Comparison of ENCODE assay signal across 8 cellular contexts in genomic region chr5:96433066-96433447, GRCh38. TPM values are rescaled to one million over a fixed set of nuclear protein-coding genes. Genes with fewer than 3 reads are reported as not detected.
A peak's percentile ranks its signal among the peaks of the same experiment; 100 is the strongest.
DNase-seq lines count a peak whose midpoint lies in the region; ATAC-seq and TF ChIP-seq lines count a peak whose summit lies in the region.

Gene PCSK1 (minus strand): TSS chr5:96433248. CDS start chr5:96433042, 206 bp downstream.

- H3K9me3 ChIP-seq in breast epithelium (no peaks in the 10 kb centered on the region), mammary epithelial cell (replicated peaks; ENCODE audit: insufficient read depth, low read length) (no peaks in the 10 kb centered on the region), iPS-18c (ENCODE audit: control insufficient read depth, insufficient read depth, low read length) (no peaks in the 10 kb centered on the region), upper lobe of right lung (no peaks in the 10 kb centered on the region), Peyer's patch (no peaks in the 10 kb centered on the region)

- no peak within 1 kb of the TSS for H3K4me2 ChIP-seq in mammary epithelial cell (ENCODE audit: insufficient read depth, low read depth, low read length)

- TF ChIP-seq POLR2A in breast epithelium (IDR thresholded peaks at IDR 0.05): no peak
- TF ChIP-seq POLR2A in Peyer's patch (IDR thresholded peaks at IDR 0.05): no peak

- no peak within 1 kb of the TSS for H3K9ac ChIP-seq in mammary epithelial cell (ENCODE audit: insufficient read depth, low read length)

- H2AFZ ChIP-seq in mammary epithelial cell (ENCODE audit: low read depth, low read length): no peak within 1 kb of the TSS

- H3K27me3 ChIP-seq in breast epithelium: peaks cover 0 to 17% of the 10 kb centered on the region in 2 donors
- H3K27me3 ChIP-seq in mammary epithelial cell (ENCODE audit: insufficient read depth, low read length): peaks cover 30% of the 10 kb centered on the region
- H3K27me3 ChIP-seq in upper lobe of right lung: peaks cover 57% of the 10 kb centered on the region
- peaks cover 0 to 8% of the 10 kb centered on the region in 2 donors for H3K27me3 ChIP-seq in Peyer's patch

- H4K20me1 ChIP-seq in mammary epithelial cell (ENCODE audit: insufficient read depth, low read length): no peaks in the 10 kb centered on the region

- intact Hi-C loops in breast epithelium (cut with DNase I; ENCODE audit: low total_unique reads) (no loop called here), mammary epithelial cell (cut with micrococcal nuclease) (loop anchor here (10.0 kb wide), 1 partner anchor 578 kb away; no protein-coding TSS in a partner anchor), upper lobe of right lung (cut with DNase I) (no loop called here)

- H3K27ac ChIP-seq in breast epithelium: no peak within 1 kb of the TSS
- no peak within 1 kb of the TSS for H3K27ac ChIP-seq in mammary epithelial cell (ENCODE audit: insufficient read depth, low read depth, low read length)
- H3K27ac ChIP-seq in upper lobe of right lung: no peak within 1 kb of the TSS
- no peak within 1 kb of the TSS for H3K27ac ChIP-seq in Peyer's patch

- H3K9me3 Mint-ChIP-seq in activated naive CD4-positive, alpha-beta T cell treated with anti-CD3 and anti-CD28 coated beads, Interleukin-2, amount 50 U/mL, for 72 hours: peaks cover 5 to 7% of the 10 kb centered on the region in 2 donors

- H3K36me3 ChIP-seq in breast epithelium (no peaks in the 10 kb centered on the region), mammary epithelial cell (ENCODE audit: insufficient read depth, low read length) (no peaks in the 10 kb centered on the region), upper lobe of right lung (no peaks in the 10 kb centered on the region), Peyer's patch (no peaks in the 10 kb centered on the region)

- CTCF ChIA-PET in mammary epithelial cell (lab: Charles Lee; ENCODE audit: low non-redundant PET): no interaction called here

- in situ Hi-C loops in mammary epithelial cell (cut with MboI; ENCODE audit: low sequenced_read_pairs in 2 of 2): no loop called here

- BruUV-seq in mammary epithelial cell (replicated peaks; lab: Mats Ljungman, UMichigan): no TSS peak

- H3K4me3 ChIP-seq in breast epithelium (peak within 1 kb of the TSS; percentile 21 to 49 (median 23)), mammary epithelial cell (replicated peaks in 1 of 3; ENCODE audit: insufficient read depth in 1 of 3, low read depth in 2 of 3, low read length in 3 of 3) (no peak within 1 kb of the TSS), iPS-18c (ENCODE audit: insufficient read depth, low read depth, low read length) (peak within 1 kb of the TSS; percentile 75), upper lobe of right lung (no peak within 1 kb of the TSS), Peyer's patch (peak within 1 kb of the TSS in 1 of 4 donors; percentile 18)

- no peak for TF ChIP-seq CTCF in breast epithelium (IDR thresholded peaks at IDR 0.05)
- no peak for TF ChIP-seq CTCF in mammary epithelial cell (conservative IDR thresholded peaks at IDR 0.05 in 1 of 2, IDR thresholded peaks at IDR 0.05 in 1 of 2; ENCODE audit: extremely low read depth in 1 of 2, insufficient read depth in 1 of 2, low read depth in 1 of 2, low read length in 2 of 2)
- TF ChIP-seq CTCF in upper lobe of right lung (IDR thresholded peaks at IDR 0.05): no peak
- TF ChIP-seq CTCF in Peyer's patch (IDR thresholded peaks at IDR 0.05): no peak

- dilution Hi-C loops in mammary epithelial cell (cut with HindIII; ENCODE audit: low sequenced_read_pairs): no loop called here

- peaks cover 23 to 24% of the 10 kb centered on the region in 2 donors for H3K36me3 Mint-ChIP-seq in activated naive CD4-positive, alpha-beta T cell treated with anti-CD3 and anti-CD28 coated beads, Interleukin-2, amount 50 U/mL, for 72 hours

- no peaks in the 10 kb centered on the region for H3K79me2 ChIP-seq in mammary epithelial cell (ENCODE audit: insufficient read depth, low read length)

- H3K27ac Mint-ChIP-seq in activated naive CD4-positive, alpha-beta T cell treated with anti-CD3 and anti-CD28 coated beads, Interleukin-2, amount 50 U/mL, for 72 hours: no peak within 1 kb of the TSS

- peak; percentile 13 for ATAC-seq in upper lobe of right lung
- no peak for ATAC-seq in activated naive CD4-positive, alpha-beta T cell treated with anti-CD3 and anti-CD28 coated beads, Interleukin-2, amount 50 U/mL, for 72 hours

- no peak for DNase-seq in breast epithelium (ENCODE audit: low spot score in 2 of 2)
- DNase-seq in mammary epithelial cell: no peak
- DNase-seq in NCI-H69 (lab: John Stamatoyannopoulos, UW): peak; percentile 96
- no peak for DNase-seq in upper lobe of right lung
- DNase-seq in 8988T: no peak
- DNase-seq in Peyer's patch: no peak
- DNase-seq in activated naive CD4-positive, alpha-beta T cell treated with anti-CD3 and anti-CD28 coated beads, Interleukin-2, amount 50 U/mL, for 72 hours (ENCODE audit: low spot score in 2 of 2): no peak

- 16% methylated on average over 14 of the region's 19 CpGs for WGBS in mammary epithelial cell (ENCODE audit: low coverage, missing lambda C conversion rate)

- no peaks in the 10 kb centered on the region for H3K4me1 ChIP-seq in breast epithelium
- peaks cover 3% of the 10 kb centered on the region for H3K4me1 ChIP-seq in mammary epithelial cell (ENCODE audit: insufficient read depth, low read length)
- peaks cover 14% of the 10 kb centered on the region for H3K4me1 ChIP-seq in upper lobe of right lung
- H3K4me1 ChIP-seq in Peyer's patch: peaks cover 0 to 17% (median 0%) of the 10 kb centered on the region in 4 donors

RNA-seq across cellular contexts. Expression of gene PCSK1, which starts in this region (rescaled TPM):
- 1 to 10 TPM in 2 of 3 donors, under 1 TPM in 1; 0.59 to 5.6 (median 2.4) TPM for total RNA-seq in breast epithelium
- not detected for total RNA-seq in mammary epithelial cell
- not detected for polyA plus RNA-seq in mammary epithelial cell
- polyA minus RNA-seq in mammary epithelial cell: not detected
- not detected for total RNA-seq in upper lobe of right lung
- total RNA-seq in Peyer's patch: 1 to 10 TPM; 3.3 to 6.6 (median 4.2) TPM
- not detected for total RNA-seq in activated naive CD4-positive, alpha-beta T cell treated with anti-CD3 and anti-CD28 coated beads, Interleukin-2, amount 50 U/mL, for 72 hours

Comparison
In these comparisons a context has a peak if more than half of its experiments do, and no peak if none do; other contexts are left out.
1. H3K4me3 ChIP-seq: peak in breast epithelium (3 of 3) and iPS-18c (single experiment); none in mammary epithelial cell (0 of 3) and upper lobe of right lung (single experiment).
2. Peak in ATAC-seq in upper lobe of right lung; RNA of the gene not detected or under 1 TPM.